In the genomic region with DNA sequence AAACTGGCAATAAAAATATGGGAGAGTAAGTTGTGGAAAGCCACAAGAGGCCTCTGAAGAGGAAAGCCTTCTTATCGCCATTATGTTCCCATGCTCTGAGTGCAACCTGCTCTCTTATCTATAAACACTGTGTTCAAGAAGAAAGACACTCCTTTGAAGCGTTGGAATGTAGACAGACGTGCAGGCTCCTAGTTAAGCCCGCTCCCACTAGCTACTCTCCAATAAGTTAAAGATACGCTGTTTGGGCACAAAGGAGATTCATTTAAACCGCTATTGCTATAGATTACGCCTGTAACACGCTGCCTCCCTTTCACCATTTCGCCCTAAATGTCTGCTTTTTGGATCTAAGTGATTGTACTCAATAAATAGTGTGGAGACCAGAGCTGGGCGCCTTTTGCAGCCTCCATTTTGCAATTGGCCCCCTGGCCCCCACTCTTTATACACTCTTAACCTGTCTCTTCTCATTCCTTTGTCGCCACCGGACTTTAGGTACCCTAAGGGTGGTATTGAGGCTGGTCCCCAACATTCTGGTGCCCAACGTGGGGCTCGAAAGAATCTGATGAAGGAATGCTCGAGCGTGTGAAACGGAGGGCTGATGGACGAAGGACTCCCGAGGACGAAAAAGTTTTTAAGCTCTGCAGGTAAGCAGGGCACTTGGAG, we compare ENCODE assay signal across 8 cellular contexts. TPM values are rescaled to one million over a fixed set of nuclear protein-coding genes. Genes with fewer than 3 reads are reported as not detected.
A peak's percentile ranks its signal among the peaks of the same experiment; 100 is the strongest.
DNase-seq lines count a peak whose midpoint lies in the region; FAIRE-seq and TF ChIP-seq lines count a peak whose summit lies in the region.
"Not testable (repeated sequence)": the region's sequence is repeated elsewhere in the genome, so short reads cannot be mapped to it uniquely, and the experiment has no call there.

No MANE protein-coding gene starts in this region.

- H3K9ac ChIP-seq in colonic mucosa (ENCODE audit: low read depth in 2 of 2, low read length in 2 of 2): peak overlapping the region; percentile 64 to 79

- POLR2A ChIA-PET in AG04450 (lab: Yijun Ruan, JAX): interaction anchor here (0.6 to 1.7 kb wide), 3 partner anchors 9 to 707 kb away, joined by 3 to 17 read pairs (median 8); no protein-coding TSS in a partner anchor
- POLR2A ChIA-PET in PC-9 (lab: Charles Lee; ENCODE audit: unreplicated experiment): interaction anchor here (0.5 to 1.1 kb wide), 8 partner anchors 10 to 1160 kb away, joined by 3 to 12 read pairs (median 6); a partner anchor contains a TSS

- not testable (repeated sequence) for H4K20me1 ChIP-seq in PC-9 (ENCODE audit: insufficient read depth)

- H3K27me3 ChIP-seq in AG04450 (ENCODE audit: control insufficient read depth, insufficient read depth, low read length); PC-9 (ENCODE audit: insufficient read depth, low read depth); colonic mucosa; right atrium auricular region; small intestine (ENCODE audit: control insufficient read depth in 2 of 2, insufficient read depth in 2 of 2, low read length in 2 of 2): not testable (repeated sequence)

- WGBS in small intestine, 3 donors: 4 to 15% (median 11%) methylated on average over 20 of the region's 20 CpGs

- H3K9me2 ChIP-seq in PC-9 (ENCODE audit: insufficient read depth): not testable (repeated sequence)

- not testable (repeated sequence) for H3K36me3 ChIP-seq in PC-9 (ENCODE audit: low read depth); colonic mucosa; right atrium auricular region; small intestine (ENCODE audit: control insufficient read depth in 2 of 2, insufficient read depth in 2 of 2, low read length in 2 of 2)

- not testable (repeated sequence) for H3F3A ChIP-seq in PC-9 (ENCODE audit: insufficient read depth, low read depth)

- H3K4me2 ChIP-seq in PC-9: peak overlapping the region; percentile 84

- H3K4me3 ChIP-seq in AG04450 (ENCODE audit: low read depth, low read length): peak overlapping the region; percentile 81
- H3K4me3 ChIP-seq in PC-9: peak overlapping the region; percentile 87
- H3K4me3 ChIP-seq in colonic mucosa: peak overlapping the region; percentile 60
- peak overlapping the region; percentile 57 to 64 for H3K4me3 ChIP-seq in right atrium auricular region
- peak overlapping the region; percentile 48 to 83 for H3K4me3 ChIP-seq in small intestine (ENCODE audit: low read depth in 1 of 2, low read length in 2 of 2)

- peaks cover 12% of the 10 kb centered on the region for H3K4me1 ChIP-seq in PC-9 (replicated peaks; ENCODE audit: insufficient read depth)
- not testable (repeated sequence) for H3K4me1 ChIP-seq in colonic mucosa; right atrium auricular region; small intestine (ENCODE audit: control insufficient read depth in 2 of 2, insufficient read depth in 1 of 2, low read depth in 1 of 2, low read length in 1 of 2)

- H3K27ac ChIP-seq in AG04450 (ENCODE audit: low read depth, low read length): peak overlapping the region; percentile 84
- H3K27ac ChIP-seq in PC-9: peak overlapping the region; percentile 57
- H3K27ac ChIP-seq in colonic mucosa: peak overlapping the region; percentile 80
- peak overlapping the region; percentile 80 to 84 for H3K27ac ChIP-seq in right atrium auricular region
- peak overlapping the region; percentile 84 to 92 for H3K27ac ChIP-seq in small intestine (ENCODE audit: low read depth in 1 of 2, low read length in 1 of 2)

- not testable (repeated sequence) for H3K79me2 ChIP-seq in PC-9 (ENCODE audit: low read depth)

- FAIRE-seq in small intestine (lab: Jason Lieb, UNC): not testable (repeated sequence)

- intact Hi-C loops in PC-9 (cut with micrococcal nuclease; ENCODE audit: unreplicated experiment): loop anchor here (1.0 to 10.0 kb wide), 5 partner anchors 26 to 708 kb away; no protein-coding TSS in a partner anchor
- intact Hi-C loops in colonic mucosa (cut with DNase I): loop anchor here (5.0 kb wide), 1 partner anchor 565 kb away; no protein-coding TSS in a partner anchor

- not testable (repeated sequence) for H3K9me3 ChIP-seq in AG04450 (ENCODE audit: control insufficient read depth, insufficient read depth, low read length); PC-9 (ENCODE audit: insufficient read depth, low read depth); colonic mucosa; right atrium auricular region; small intestine (ENCODE audit: control insufficient read depth, low read depth)

- BruUV-seq in PC-9 (replicated peaks; lab: Mats Ljungman, UMichigan): TSS peak; percentile 99

- peak overlapping the region; percentile 93 for H2AFZ ChIP-seq in PC-9

- not testable (repeated sequence) for TF ChIP-seq CTCF in AG04450 (IDR thresholded peaks at IDR 0.05; ENCODE audit: low read depth, low read length); PC-9 (conservative IDR thresholded peaks at IDR 0.05); colonic mucosa (IDR thresholded peaks at IDR 0.05); right atrium auricular region (IDR thresholded peaks at IDR 0.05)

- CTCF ChIA-PET in AG04450 (lab: Charles Lee) (interaction anchor here (0.6 to 2.5 kb wide), 23 partner anchors 8 to 1168 kb away, joined by 3 to 18 read pairs (median 4); no protein-coding TSS in a partner anchor), PC-9 (lab: Charles Lee) (interaction anchor here (0.6 to 1.5 kb wide), 8 partner anchors 10 to 1068 kb away, joined by 3 to 16 read pairs (median 3); no protein-coding TSS in a partner anchor)

- DNase-seq in AG04450 (ENCODE audit: low read depth, low spot score); right atrium auricular region (ENCODE audit: low spot score): not testable (repeated sequence)
- DNase-seq in GOT3 (lab: John Stamatoyannopoulos, UW) (peak; percentile 7), PC-9 (peak in 1 of 2 experiments; percentile 17), colonic mucosa (peak; percentile 25), myocyte (ENCODE audit: low read depth) (peak; percentile 5), small intestine (peak; percentile 75)
- DNase-seq in activated T-cell treated with anti-CD3 and anti-CD28 coated beads, Interleukin-2, amount 50 U/mL, for 1 hour: peak; percentile 21

RNA-seq across cellular contexts. Expression of a gene that starts 59.8 kb away (rescaled TPM):
- polyA plus RNA-seq in AG04450 (2011; rRNA removed) (0.02 and 0.16 TPM in 2 replicates), small intestine (10 to 100 TPM; 17.1 to 31.6 (median 24.8) TPM)
- not detected in 2 replicates for polyA minus RNA-seq in AG04450 (2011; rRNA and poly(A)+ RNA removed)
- total RNA-seq in PC-9 (2021) (32.3 and 32.5 TPM in 2 replicates), colonic mucosa (10 to 100 TPM; 21.8 to 29.8 TPM), right atrium auricular region (1 to 10 TPM in 1 of 2 donors, not detected in 1; 1.7 TPM), myocyte (not detected in 2 replicates)
- not detected for polyA plus RNA-seq in myocyte (2012)

Comparison
In these comparisons a context has a peak if more than half of its experiments do, and no peak if none do; other contexts are left out.
1. RNA of a gene that starts 59.8 kb away (total RNA-seq): 32.3 to 32.5 TPM in PC-9 and 21.8 to 29.8 TPM in colonic mucosa; 1.7 TPM in right atrium auricular region and not detected in myocyte; every median in the first group is over 4 times any median in the second.
2. Peak in every context shown above with its lines, with median percentiles within 50 percentile points of each other: H3K27ac ChIP-seq and H3K4me3 ChIP-seq.